In genomic region chr14:96380735-96381134, GRCh38 we compare ENCODE assay signal across 18 cellular contexts. TPM values are rescaled to one million over a fixed set of nuclear protein-coding genes. Genes with fewer than 3 reads are reported as not detected.
DNase-seq lines count a peak whose midpoint lies in the region; ATAC-seq, FAIRE-seq and TF ChIP-seq lines count a peak whose summit lies in the region.
"Had no signal": no experiment of that assay in that cellular context is flagged by ENCODE, and none has a peak within 500 bp of the region (broad histone marks: within the 10 kb centered on the region; RNA-seq: fewer than 3 reads in every experiment).

No MANE protein-coding gene starts in this region.

- no peaks in the 10 kb centered on the region for H3K79me2 ChIP-seq in OCI-LY7 (ENCODE audit: insufficient read depth, low read depth, low read length)

- H3K9me3 ChIP-seq in OCI-LY7 (ENCODE audit: low read length) (no peaks in the 10 kb centered on the region), endodermal cell (ENCODE audit: control insufficient read depth, low read length) (no peaks in the 10 kb centered on the region)
- H3K9me3 ChIP-seq: tibial nerve had no signal

- H3K36me3 Mint-ChIP-seq in glutamatergic neuron (ENCODE audit: unreplicated experiment) (no peaks in the 10 kb centered on the region), endodermal cell (ENCODE audit: low read depth) (peaks cover 26% of the 10 kb centered on the region)

- FAIRE-seq in GM18507 (lab: Jason Lieb, UNC) = peak; percentile 50
- FAIRE-seq: keratinocyte had no signal

- CTCF ChIA-PET in OCI-LY7 (lab: Charles Lee; ENCODE audit: unreplicated experiment) = interaction anchor here (1.3 kb wide), 1 partner anchor 10 kb away, joined by 3 read pairs; no protein-coding TSS in a partner anchor

- POLR2A ChIA-PET in OCI-LY7 (lab: Charles Lee) = interaction anchor here (1.1 to 2.1 kb wide), 6 partner anchors 8 to 67 kb away, joined by 3 to 11 read pairs (median 5); partner anchors contain the start of gene AK7

- no peaks in the 10 kb centered on the region; the same call in 1 of the 2 replicates for H4K20me1 ChIP-seq in OCI-LY7 (ENCODE audit: insufficient read depth, low read length)

- no peak overlapping the region for H3K27ac Mint-ChIP-seq in glutamatergic neuron (ENCODE audit: unreplicated experiment)
- no peak overlapping the region for H3K27ac Mint-ChIP-seq in endodermal cell
- H3K27ac Mint-ChIP-seq: activated naive CD8-positive, alpha-beta T cell; dendritic cell treated with granulocyte-macrophage colony-stimulating factor and Interleukin-4, amounts not matched to agents 40 ng/mL and 50 ng/mL, for 4 days had no signal

- no peaks in the 10 kb centered on the region for H3K27me3 ChIP-seq in endodermal cell (ENCODE audit: control insufficient read depth, insufficient read depth, low read length, poor library complexity, severe bottlenecking)
- H3K27me3 ChIP-seq: tibial nerve had no signal

- intact Hi-C loops in OCI-LY7 (cut with micrococcal nuclease; ENCODE audit: unreplicated experiment) = no loop called here

- peak; percentile 57 for ATAC-seq in GM21367 (IDR thresholded peaks at IDR 0.05; ENCODE audit: unreplicated experiment)
- peak; percentile 83 for ATAC-seq in HG03060 (IDR thresholded peaks at IDR 0.05; ENCODE audit: low read depth, unreplicated experiment)
- ATAC-seq: right cardiac atrium, SK-N-SH treated with all-trans-retinoic acid at 6 μM for 48 hours had no signal

- peak overlapping the region; percentile 46 for H3K4me2 ChIP-seq in OCI-LY7 (ENCODE audit: low read length)

- no peak overlapping the region for H3K9ac ChIP-seq in endodermal cell (ENCODE audit: extremely low read depth, low read length, poor library complexity, severe bottlenecking)

- BruUV-seq in OCI-LY7 (replicated peaks; lab: Mats Ljungman, UMichigan) = no TSS peak

- H3K36me3 ChIP-seq in OCI-LY7 (ENCODE audit: insufficient read depth, low read length) = peaks cover 42% of the 10 kb centered on the region
- H3K36me3 ChIP-seq in endodermal cell (ENCODE audit: control insufficient read depth, insufficient read depth, low read length) = peaks cover 50% of the 10 kb centered on the region

- H3K4me1 Mint-ChIP-seq in glutamatergic neuron (ENCODE audit: low read depth, unreplicated experiment) = no peaks in the 10 kb centered on the region
- H3K4me1 Mint-ChIP-seq in endodermal cell = no peaks in the 10 kb centered on the region

- DNase-seq in GM18507 (ENCODE audit: extremely low spot score, insufficient read length, low read depth) = no peak
- DNase-seq in OCI-LY7 (ENCODE audit: low spot score) = peak; percentile 19
- DNase-seq in GM19240 (ENCODE audit: insufficient read length, low spot score) = no peak
- no peak for DNase-seq in coronary artery (ENCODE audit: low spot score)
- no peak for DNase-seq in glutamatergic neuron
- DNase-seq in endodermal cell = no peak
- DNase-seq: activated CD4-positive, alpha-beta T cell treated with anti-CD3 and anti-CD28 coated beads, Interleukin-2, amount 50 U/mL, for 4 hours; DND-41; foreskin fibroblast; NCI-H526 treated with DMSO at 0.1 percent for 48 hours; right cardiac atrium had no signal

- H3K9me3 Mint-ChIP-seq in glutamatergic neuron (ENCODE audit: unreplicated experiment) = no peaks in the 10 kb centered on the region
- no peaks in the 10 kb centered on the region for H3K9me3 Mint-ChIP-seq in endodermal cell
- H3K9me3 Mint-ChIP-seq: dendritic cell treated with granulocyte-macrophage colony-stimulating factor and Interleukin-4, amounts not matched to agents 40 ng/mL and 50 ng/mL, for 4 days had no signal

- no peaks in the 10 kb centered on the region for H3K9me2 ChIP-seq in OCI-LY7 (ENCODE audit: insufficient read depth, low read length)

- no peak for TF ChIP-seq CTCF in OCI-LY7 (conservative IDR thresholded peaks at IDR 0.05; ENCODE audit: low read length)
- no peak for TF ChIP-seq CTCF in coronary artery (IDR thresholded peaks at IDR 0.05)
- TF ChIP-seq CTCF in glutamatergic neuron (IDR thresholded peaks at IDR 0.05; ENCODE audit: partially characterized antibody, unreplicated experiment) = no peak
- TF ChIP-seq CTCF in endodermal cell (conservative IDR thresholded peaks at IDR 0.05) = no peak

- H3K27ac ChIP-seq in OCI-LY7 (ENCODE audit: low read depth, low read length, poor library complexity, severe bottlenecking) = no peak overlapping the region
- no peak overlapping the region for H3K27ac ChIP-seq in coronary artery
- no peak overlapping the region for H3K27ac ChIP-seq in endodermal cell (ENCODE audit: low read depth, low read length)
- H3K27ac ChIP-seq: tibial nerve had no signal

- H3K4me3 Mint-ChIP-seq in glutamatergic neuron (ENCODE audit: unreplicated experiment) (no peak overlapping the region), endodermal cell (no peak overlapping the region)
- H3K4me3 Mint-ChIP-seq: activated naive CD8-positive, alpha-beta T cell; dendritic cell treated with granulocyte-macrophage colony-stimulating factor and Interleukin-4, amounts not matched to agents 40 ng/mL and 50 ng/mL, for 4 days had no signal

- H3K4me1 ChIP-seq in OCI-LY7 (ENCODE audit: insufficient read depth, low read length, poor library complexity, severe bottlenecking) (peaks cover 16% of the 10 kb centered on the region), endodermal cell (ENCODE audit: control insufficient read depth, insufficient read depth, low read length) (no peaks in the 10 kb centered on the region)

- H3K4me3 ChIP-seq in OCI-LY7 (ENCODE audit: low read depth, low read length, poor library complexity, severe bottlenecking) (no peak overlapping the region), coronary artery (no peak overlapping the region), endodermal cell (ENCODE audit: low read length) (no peak overlapping the region)
- H3K4me3 ChIP-seq: tibial nerve had no signal

- WGBS in endodermal cell (ENCODE audit: insufficient coverage in 1 of 2, insufficient read length in 1 of 2), 2 experiments = 94% methylated on average over 2 to 3 of the region's 3 CpGs

- no peaks in the 10 kb centered on the region for H3K27me3 Mint-ChIP-seq in glutamatergic neuron (ENCODE audit: unreplicated experiment)
- no peaks in the 10 kb centered on the region for H3K27me3 Mint-ChIP-seq in endodermal cell (ENCODE audit: insufficient read depth)
- H3K27me3 Mint-ChIP-seq: activated naive CD8-positive, alpha-beta T cell; dendritic cell treated with granulocyte-macrophage colony-stimulating factor and Interleukin-4, amounts not matched to agents 40 ng/mL and 50 ng/mL, for 4 days had no signal

- no peak overlapping the region for H2AFZ ChIP-seq in OCI-LY7 (ENCODE audit: low read length)

RNA-seq across cellular contexts. Expression of gene AK7, which starts 11.2 kb away (rescaled TPM):
- 0.06 TPM in 1 of 2 replicates, not detected in the other for total RNA-seq in OCI-LY7 (2014; rRNA removed; shearing (Covaris generic))
- total RNA-seq in OCI-LY7 (2022) (1.00 and 1.1 TPM in 2 replicates), glutamatergic neuron (ENCODE audit: unreplicated experiment) (1.8 TPM), endodermal cell (1 to 10 TPM; 3.8 to 6.2 TPM)
- 6.2 TPM for polyA plus RNA-seq in endodermal cell (2013, experiment 1 of 2)
- polyA plus RNA-seq in endodermal cell (2013, experiment 2 of 2) = 7.3 TPM

RNA-seq across cellular contexts. Expression of gene GSKIP, which starts 17.4 kb away (rescaled TPM):
- 7.7 and 12.5 TPM in 2 replicates for total RNA-seq in OCI-LY7 (2014; rRNA removed; shearing (Covaris generic))
- 10.9 and 12.6 TPM in 2 replicates for total RNA-seq in OCI-LY7 (2022)
- 24.8 TPM for total RNA-seq in glutamatergic neuron (ENCODE audit: unreplicated experiment)
- 10 to 100 TPM; 43.7 to 44.4 TPM for total RNA-seq in endodermal cell
- 37.3 TPM for polyA plus RNA-seq in endodermal cell (2013, experiment 1 of 2)
- 40.1 TPM for polyA plus RNA-seq in endodermal cell (2013, experiment 2 of 2)

RNA-seq across cellular contexts. Expression of gene ATG2B, which starts 17.6 kb away (rescaled TPM):
- total RNA-seq in OCI-LY7 (2014; rRNA removed; shearing (Covaris generic)) = 15.7 and 16.7 TPM in 2 replicates
- total RNA-seq in OCI-LY7 (2022) = 23.7 and 25.7 TPM in 2 replicates
- 27.5 TPM for total RNA-seq in glutamatergic neuron (ENCODE audit: unreplicated experiment)
- 10 to 100 TPM in 1 of 2 donors, 1 to 10 TPM in 1; 9.7 to 14.1 TPM for total RNA-seq in endodermal cell
- polyA plus RNA-seq in endodermal cell (2013, experiment 1 of 2) = 7.8 TPM
- polyA plus RNA-seq in endodermal cell (2013, experiment 2 of 2) = 7.7 TPM
